22 cellular contexts compared by ENCODE assay signal in the genomic region with DNA sequence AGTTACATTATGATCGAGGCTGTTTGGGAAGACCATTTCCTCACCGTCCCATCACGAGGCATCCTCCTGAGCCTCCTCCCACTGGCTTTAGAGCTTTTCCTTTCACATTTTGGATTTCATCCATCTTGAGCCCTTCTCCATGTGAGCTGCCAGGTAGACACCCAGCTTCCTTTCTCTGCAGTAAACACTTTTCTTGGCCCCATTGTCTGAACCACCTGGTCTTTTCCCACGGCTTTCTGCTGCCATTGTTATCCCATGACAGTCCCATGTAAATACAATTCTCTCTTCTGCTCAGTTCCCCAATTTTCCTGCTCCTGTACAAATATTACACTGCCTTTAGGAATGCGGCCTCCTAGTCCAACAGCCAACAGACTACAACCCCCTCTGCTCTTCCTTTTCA. TPM values are rescaled to one million over a fixed set of nuclear protein-coding genes. Genes with fewer than 3 reads are reported as not detected.
"Had no signal": no experiment of that assay in that cellular context is flagged by ENCODE, and none has a peak within 500 bp of the region (broad histone marks: within the 10 kb centered on the region; RNA-seq: fewer than 3 reads in every experiment).

No MANE protein-coding gene starts in this region.

- H3K9me3 ChIP-seq: mucosa of descending colon, prostate gland had no signal

- DNase-seq: activated CD4-positive, alpha-beta T cell treated with anti-CD3 and anti-CD28 coated beads, Interleukin-2, amount 50 U/mL, for 1 hour; activated CD8-positive, alpha-beta memory T cell treated with anti-CD3 and anti-CD28 coated beads, Interleukin-2, amount 50 U/mL, for 4 hours; activated naive CD4-positive, alpha-beta T cell treated with anti-CD3 and anti-CD28 coated beads, Interleukin-2, amount 10 ng/mL, durations not matched to agents 7 days and 5 days; activated naive CD8-positive, alpha-beta T cell treated with anti-CD3 and anti-CD28 coated beads, Interleukin-2, amount 50 U/mL, for 24 hours; activated T-cell treated with anti-CD3 and anti-CD28 coated beads, Interleukin-2, amount 50 U/mL, for 4 hours; anterior cingulate cortex; brain microvascular endothelial cell; cerebellar nuclear complex; effector CD4-positive, alpha-beta T cell; immature natural killer cell; kidney glomerular epithelial cell; mucosa of descending colon; naive B cell; right cardiac atrium; stimulated activated naive CD8-positive, alpha-beta T cell treated with anti-CD3 and anti-CD28 coated beads, Interleukin-15, amount 100 ng/mL, for 72 hours; trophoblast cell had no signal

- H3K27me3 ChIP-seq: brain microvascular endothelial cell had no signal

- H3K4me3 ChIP-seq: esophagus muscularis mucosa, gastroesophageal sphincter, mucosa of descending colon, prostate gland, skin epidermis had no signal

- H3K4me1 ChIP-seq: gastroesophageal sphincter, prostate gland had no signal

- H3K27ac ChIP-seq: brain microvascular endothelial cell, esophagus muscularis mucosa, gastroesophageal sphincter, prostate gland, skin epidermis had no signal

- FAIRE-seq: endothelial cell of umbilical vein had no signal

- H3K36me3 ChIP-seq: brain microvascular endothelial cell, esophagus muscularis mucosa, gastroesophageal sphincter, prostate gland had no signal

- ATAC-seq: activated CD4-positive, CD25-positive, alpha-beta regulatory T cell treated with anti-CD3 and anti-CD28 coated beads, Interleukin-2, amount 50 U/mL, for 24 hours; activated naive CD8-positive, alpha-beta T cell treated with anti-CD3 and anti-CD28 coated beads, Interleukin-2, amount 50 U/mL, for 24 hours; activated T-cell treated with anti-CD3 and anti-CD28 coated beads, Interleukin-2, amount 50 U/mL, for 4 hours; gastroesophageal sphincter; mucosa of descending colon; stimulated activated naive CD8-positive, alpha-beta T cell treated with anti-CD3 and anti-CD28 coated beads, Interleukin-15, amount 100 ng/mL, for 72 hours had no signal

RNA-seq across cellular contexts. Expression of gene UBE2QL1, which starts 24.1 kb away (rescaled TPM):
- total RNA-seq: activated T-cell treated with anti-CD3 and anti-CD28 coated beads, Interleukin-2, amount 50 U/mL, for 4 hours had no signal
- polyA plus RNA-seq: immature natural killer cell had no signal
